33 cellular contexts compared by ENCODE assay signal in genomic region chr18:52822160-52822559, GRCh38.
"Had no signal": no experiment of that assay in that cellular context is flagged by ENCODE, and none has a peak within 500 bp of the region (broad histone marks: within the 10 kb centered on the region; RNA-seq: fewer than 3 reads in every experiment).

No MANE protein-coding gene starts in this region.

- H3K4me3 Mint-ChIP-seq: activated CD4-positive, alpha-beta T cell treated with anti-CD3 and anti-CD28 coated beads for 36 hours; activated CD4-positive, alpha-beta T cell treated with anti-CD3 and anti-CD28 coated beads, Interleukin-2, amount 10 ng/mL, durations not matched to agents 7 days and 5 days; activated CD8-positive, alpha-beta T cell treated with anti-CD3 and anti-CD28 coated beads, Interleukin-2, amount 10 ng/mL, durations not matched to agents 7 days and 5 days; activated naive CD4-positive, alpha-beta T cell treated with anti-CD3 and anti-CD28 coated beads for 36 hours; activated T-cell treated with anti-CD3 and anti-CD28 coated beads, Interleukin-2, amount 50 U/mL, for 4 hours; activated T-helper 1 cell treated with anti-CD3 and anti-CD28 coated beads, Interleukin-12 subunit alpha, Interleukin-12 subunit beta, Interleukin-2, Interleukin-4 antibody, amounts not matched to agents 30 ng/mL and 10 ng/mL and 1 ng/mL, durations not matched to agents 14 hours and 24 hours and 36 hours; brain; T-helper 1 cell treated with Interleukin-12 subunit alpha and Interleukin-12 subunit beta and Interleukin-4 antibody, amounts not matched to agents 30 μg/mL and 1 μg/mL, for 36 hours; T-helper 2 cell treated with Interferon-gamma antibody and Interleukin-4, amounts not matched to agents 5 μg/mL and 100 μg/mL, for 36 hours had no signal

- H3K27ac ChIP-seq: adrenal gland, Peyer's patch, SJSA1 had no signal

- DNase-seq: activated CD4-positive, alpha-beta T cell treated with anti-CD3 and anti-CD28 coated beads for 36 hours; activated CD4-positive, alpha-beta T cell treated with anti-CD3 and anti-CD28 coated beads, Interleukin-2, amount 10 ng/mL, durations not matched to agents 7 days and 5 days; activated CD4-positive, alpha-beta T cell treated with anti-CD3 and anti-CD28 coated beads, Interleukin-2, amount 50 U/mL, for 48 hours; activated CD8-positive, alpha-beta memory T cell treated with anti-CD3 and anti-CD28 coated beads, Interleukin-2, amount 50 U/mL, for 4 hours; activated CD8-positive, alpha-beta T cell treated with anti-CD3 and anti-CD28 coated beads, Interleukin-2, amount 10 ng/mL, durations not matched to agents 7 days and 5 days; activated gamma-delta T cell treated with Interleukin-2 at 50 U/mL for 16 hours; activated naive CD4-positive, alpha-beta T cell treated with anti-CD3 and anti-CD28 coated beads for 36 hours; activated T-cell treated with anti-CD3 and anti-CD28 coated beads for 4 hours; activated T-cell treated with anti-CD3 and anti-CD28 coated beads, Interleukin-2, amount 50 U/mL, for 4 hours; adrenal gland; NCI-H1048; NCI-H1105 treated with DMSO at 0.1 percent for 48 hours; NCI-H1436; NCI-H1694; NCI-H1930; NCI-H2081 treated with DMSO at 0.1 percent for 48 hours; NCI-H226; NCI-H446 treated with DMSO at 0.1 percent for 48 hours; NCI-H524; NCI-H69; NCI-H82; NK-92 treated with Interleukin-12 subunit alpha and Interleukin-12 subunit beta, amount 100 ng/mL, for 24 hours; PC-3; Peyer's patch; RPMI8226; SHP77 treated with DMSO at 0.1 percent for 48 hours; SK-N-SH had no signal

- H3K27me3 ChIP-seq: adrenal gland, Peyer's patch, SJSA1 had no signal

- H3K4me1 ChIP-seq: adrenal gland, Peyer's patch, SJSA1 had no signal

- H3K4me3 ChIP-seq: adrenal gland, Peyer's patch, SJSA1 had no signal

- H3K36me3 Mint-ChIP-seq: activated naive CD4-positive, alpha-beta T cell treated with anti-CD3 and anti-CD28 coated beads, Interleukin-2, amount 50 U/mL, for 72 hours had no signal

- ATAC-seq: activated CD4-positive, alpha-beta T cell treated with anti-CD3 and anti-CD28 coated beads for 36 hours; activated CD8-positive, alpha-beta T cell treated with anti-CD3 and anti-CD28 coated beads, Interleukin-2, amount 10 ng/mL, durations not matched to agents 7 days and 5 days; activated naive CD4-positive, alpha-beta T cell treated with anti-CD3 and anti-CD28 coated beads, Interleukin-2, amount 50 U/mL, for 72 hours; activated T-cell treated with anti-CD3 and anti-CD28 coated beads, Interleukin-2, amount 50 U/mL, for 4 hours; PC-3 had no signal

- H3K27ac Mint-ChIP-seq: activated CD4-positive, alpha-beta T cell treated with anti-CD3 and anti-CD28 coated beads for 36 hours; activated CD4-positive, alpha-beta T cell treated with anti-CD3 and anti-CD28 coated beads, Interleukin-2, amount 10 ng/mL, durations not matched to agents 7 days and 5 days; activated CD8-positive, alpha-beta T cell treated with anti-CD3 and anti-CD28 coated beads, Interleukin-2, amount 10 ng/mL, durations not matched to agents 7 days and 5 days; activated naive CD4-positive, alpha-beta T cell treated with anti-CD3 and anti-CD28 coated beads for 36 hours; activated naive CD4-positive, alpha-beta T cell treated with anti-CD3 and anti-CD28 coated beads, Interleukin-2, amount 50 U/mL, for 72 hours; activated T-helper 1 cell treated with anti-CD3 and anti-CD28 coated beads, Interleukin-12 subunit alpha, Interleukin-12 subunit beta, Interleukin-2, Interleukin-4 antibody, amounts not matched to agents 30 ng/mL and 10 ng/mL and 1 ng/mL, durations not matched to agents 14 hours and 24 hours and 36 hours; brain; T-helper 1 cell treated with Interleukin-12 subunit alpha and Interleukin-12 subunit beta and Interleukin-4 antibody, amounts not matched to agents 30 μg/mL and 1 μg/mL, for 36 hours; T-helper 2 cell treated with Interferon-gamma antibody and Interleukin-4, amounts not matched to agents 5 μg/mL and 100 μg/mL, for 36 hours had no signal

- H3K36me3 ChIP-seq: adrenal gland, Peyer's patch, SJSA1 had no signal

- H3K27me3 Mint-ChIP-seq: activated CD4-positive, alpha-beta T cell treated with anti-CD3 and anti-CD28 coated beads for 36 hours; activated CD4-positive, alpha-beta T cell treated with anti-CD3 and anti-CD28 coated beads, Interleukin-2, amount 10 ng/mL, durations not matched to agents 7 days and 5 days; brain had no signal

- H3K9me3 Mint-ChIP-seq: activated T-helper 1 cell treated with anti-CD3 and anti-CD28 coated beads, Interleukin-12 subunit alpha, Interleukin-12 subunit beta, Interleukin-2, Interleukin-4 antibody, amounts not matched to agents 30 ng/mL and 10 ng/mL and 1 ng/mL, durations not matched to agents 14 hours and 24 hours and 36 hours had no signal

- H3K9me3 ChIP-seq: adrenal gland, Peyer's patch had no signal

- H3K4me1 Mint-ChIP-seq: activated CD4-positive, alpha-beta T cell treated with anti-CD3 and anti-CD28 coated beads for 36 hours; activated CD4-positive, alpha-beta T cell treated with anti-CD3 and anti-CD28 coated beads, Interleukin-2, amount 10 ng/mL, durations not matched to agents 7 days and 5 days had no signal
